Comparison of ENCODE assay signal across 8 cellular contexts in genomic region chr14:35533357-35534129, GRCh38. TPM values are rescaled to one million over a fixed set of nuclear protein-coding genes. Genes with fewer than 3 reads are reported as not detected.
DNase-seq lines count a peak whose midpoint lies in the region; ATAC-seq lines count a peak whose summit lies in the region.

No MANE protein-coding gene starts in this region.

- H3K4me3 Mint-ChIP-seq in activated naive CD8-positive, alpha-beta T cell treated with anti-CD3 and anti-CD28 coated beads, Interleukin-2, amount 50 U/mL, for 24 hours = peak overlapping the region; percentile 60

- H3K4me3 ChIP-seq in Karpas-422 (ENCODE audit: low read length) (peak overlapping the region; percentile 80), SK-N-MC (peak overlapping the region; percentile 79), right cardiac atrium (ENCODE audit: low read length) (peak overlapping the region; percentile 47)

- 1% methylated on average over 95 of the region's 95 CpGs for WGBS in right cardiac atrium

- peak overlapping the region; percentile 93 for H3K4me2 ChIP-seq in Karpas-422 (ENCODE audit: low read depth, low read length, poor library complexity, severe bottlenecking)

- intact Hi-C loops in right cardiac atrium (cut with DNase I) = no loop called here

- ATAC-seq in GM21825 (IDR thresholded peaks at IDR 0.05; ENCODE audit: unreplicated experiment) (peak; percentile 69), right cardiac atrium (peak; percentile 80 to 81), HG02970 (IDR thresholded peaks at IDR 0.05; ENCODE audit: low FRiP score, unreplicated experiment) (no peak)
- ATAC-seq in activated naive CD8-positive, alpha-beta T cell treated with anti-CD3 and anti-CD28 coated beads, Interleukin-2, amount 50 U/mL, for 24 hours = peak; percentile 72

- peaks cover 11% of the 10 kb centered on the region for H3K4me1 ChIP-seq in Karpas-422 (ENCODE audit: low read length)
- H3K4me1 ChIP-seq in right cardiac atrium (ENCODE audit: control insufficient read depth, insufficient read depth, low read length) = peaks cover 4% of the 10 kb centered on the region

- no peaks in the 10 kb centered on the region for H4K20me1 ChIP-seq in Karpas-422 (ENCODE audit: insufficient read depth, low read depth, low read length)

- H3K36me3 Mint-ChIP-seq in activated naive CD8-positive, alpha-beta T cell treated with anti-CD3 and anti-CD28 coated beads, Interleukin-2, amount 50 U/mL, for 24 hours (ENCODE audit: low read depth) = peaks cover 3% of the 10 kb centered on the region

- no peaks in the 10 kb centered on the region for H3K9me2 ChIP-seq in Karpas-422 (replicated peaks; ENCODE audit: insufficient read depth, low read length)

- DNase-seq in EH (ENCODE audit: low read depth) (peak; percentile 63), Karpas-422 (peak; percentile 97), SK-N-MC (ENCODE audit: low read depth, low spot score) (no peak), right cardiac atrium (peak; percentile 45 to 81 (median 70)), retina (peak; percentile 96)
- peak; percentile 82 for DNase-seq in activated naive CD8-positive, alpha-beta T cell treated with anti-CD3 and anti-CD28 coated beads, Interleukin-2, amount 50 U/mL, for 24 hours

- H3K9me3 Mint-ChIP-seq in activated naive CD8-positive, alpha-beta T cell treated with anti-CD3 and anti-CD28 coated beads, Interleukin-2, amount 50 U/mL, for 24 hours = no peaks in the 10 kb centered on the region

- peak overlapping the region; percentile 97 for H2AFZ ChIP-seq in Karpas-422 (ENCODE audit: low read length)

- H3K27me3 ChIP-seq in Karpas-422 (ENCODE audit: low read length) = no peaks in the 10 kb centered on the region
- H3K27me3 ChIP-seq in right cardiac atrium (ENCODE audit: control insufficient read depth, insufficient read depth) = peaks cover 2% of the 10 kb centered on the region

- no peaks in the 10 kb centered on the region for H3K79me2 ChIP-seq in Karpas-422 (ENCODE audit: low read length)

- no peak overlapping the region for H3K27ac ChIP-seq in Karpas-422 (ENCODE audit: low read length)
- H3K27ac ChIP-seq in SK-N-MC = no peak overlapping the region
- H3K27ac ChIP-seq in right cardiac atrium (ENCODE audit: low read length) = no peak overlapping the region

- no peak overlapping the region for H3K27ac Mint-ChIP-seq in activated naive CD8-positive, alpha-beta T cell treated with anti-CD3 and anti-CD28 coated beads, Interleukin-2, amount 50 U/mL, for 24 hours

- peaks cover 14% of the 10 kb centered on the region for H3K4me1 Mint-ChIP-seq in activated naive CD8-positive, alpha-beta T cell treated with anti-CD3 and anti-CD28 coated beads, Interleukin-2, amount 50 U/mL, for 24 hours

- H3K9me3 ChIP-seq in Karpas-422 (ENCODE audit: low read length) (no peaks in the 10 kb centered on the region), SK-N-MC (ENCODE audit: low read depth, low read length) (no peaks in the 10 kb centered on the region), right cardiac atrium (ENCODE audit: control insufficient read depth, low read length) (no peaks in the 10 kb centered on the region)

- peaks cover 60% of the 10 kb centered on the region for H3K27me3 Mint-ChIP-seq in activated naive CD8-positive, alpha-beta T cell treated with anti-CD3 and anti-CD28 coated beads, Interleukin-2, amount 50 U/mL, for 24 hours

- H3K9ac ChIP-seq in Karpas-422 (ENCODE audit: low read length) (peak overlapping the region; percentile 70), SK-N-MC (ENCODE audit: insufficient read length) (no peak overlapping the region)

- H3K36me3 ChIP-seq in Karpas-422 (ENCODE audit: insufficient read depth, low read length) = no peaks in the 10 kb centered on the region
- H3K36me3 ChIP-seq in SK-N-MC (ENCODE audit: insufficient read depth, low read length) = no peaks in the 10 kb centered on the region

RNA-seq across cellular contexts. Expression of gene INSM2, which starts 0.4 kb away (rescaled TPM):
- total RNA-seq in Karpas-422 (2014; rRNA removed; shearing (Covaris generic); ENCODE audit: low replicate concordance) = 0.22 and 0.32 TPM in 2 replicates
- not detected for total RNA-seq in right cardiac atrium
- polyA plus RNA-seq in right cardiac atrium = not detected
